Comparison of ENCODE assay signal across 19 cellular contexts in the genomic region with DNA sequence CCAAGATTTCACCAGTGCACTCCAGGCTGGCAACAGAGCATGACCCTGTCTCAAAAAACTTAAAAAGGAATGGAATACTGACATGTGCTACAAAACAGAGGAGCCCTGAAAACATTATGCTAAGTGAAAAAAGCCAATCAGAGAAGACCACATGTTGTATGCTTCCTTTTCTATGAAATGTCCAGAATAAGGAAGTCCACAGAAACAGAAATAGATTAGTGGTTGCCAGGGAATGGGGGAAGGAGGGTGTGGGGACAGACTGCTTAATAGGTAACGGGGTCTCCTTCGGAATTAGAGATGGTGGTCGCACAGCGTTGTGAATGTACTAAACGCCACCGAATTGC. TPM values are rescaled to one million over a fixed set of nuclear protein-coding genes. Genes with fewer than 3 reads are reported as not detected.
DNase-seq lines count a peak whose midpoint lies in the region; ATAC-seq and TF ChIP-seq lines count a peak whose summit lies in the region.
"Had no signal": no experiment of that assay in that cellular context is flagged by ENCODE, and none has a peak within 500 bp of the region (broad histone marks: within the 10 kb centered on the region; RNA-seq: fewer than 3 reads in every experiment).

No MANE protein-coding gene starts in this region.

- H3K4me1 Mint-ChIP-seq in activated naive CD8-positive, alpha-beta T cell treated with anti-CD3 and anti-CD28 coated beads, Interleukin-2, amount 50 U/mL, for 24 hours: peaks cover 12% of the 10 kb centered on the region
- peaks cover 9% of the 10 kb centered on the region for H3K4me1 Mint-ChIP-seq in activated naive CD8-positive, alpha-beta T cell treated with anti-CD3 and anti-CD28 coated beads for 36 hours

- no peaks in the 10 kb centered on the region for H3K27me3 ChIP-seq in upper lobe of right lung
- H3K27me3 ChIP-seq: body of pancreas, MG63, tibial nerve had no signal

- H3K27me3 Mint-ChIP-seq in activated naive CD8-positive, alpha-beta T cell treated with anti-CD3 and anti-CD28 coated beads, Interleukin-2, amount 50 U/mL, for 24 hours: no peaks in the 10 kb centered on the region
- H3K27me3 Mint-ChIP-seq in activated naive CD8-positive, alpha-beta T cell treated with anti-CD3 and anti-CD28 coated beads for 36 hours: no peaks in the 10 kb centered on the region
- H3K27me3 Mint-ChIP-seq: activated naive CD4-positive, alpha-beta T cell treated with anti-CD3 and anti-CD28 coated beads, Interleukin-2, amount 50 U/mL, for 24 hours had no signal

- no peak overlapping the region for H3K4me3 Mint-ChIP-seq in activated naive CD8-positive, alpha-beta T cell treated with anti-CD3 and anti-CD28 coated beads, Interleukin-2, amount 50 U/mL, for 24 hours
- no peak overlapping the region for H3K4me3 Mint-ChIP-seq in activated naive CD8-positive, alpha-beta T cell treated with anti-CD3 and anti-CD28 coated beads for 36 hours

- no peaks in the 10 kb centered on the region for H3K36me3 ChIP-seq in upper lobe of right lung
- H3K36me3 ChIP-seq: MG63, tibial nerve had no signal

- no peak overlapping the region for H3K4me3 ChIP-seq in upper lobe of right lung
- H3K4me3 ChIP-seq: body of pancreas, coronary artery, MG63, tibial nerve had no signal

- no peak for ATAC-seq in activated naive CD8-positive, alpha-beta T cell treated with anti-CD3 and anti-CD28 coated beads, Interleukin-2, amount 50 U/mL, for 24 hours
- ATAC-seq in upper lobe of right lung (peak; percentile 18), HG02610 (IDR thresholded peaks at IDR 0.05; ENCODE audit: unreplicated experiment) (no peak)
- ATAC-seq: activated T-cell treated with anti-CD3 and anti-CD28 coated beads, Interleukin-2, amount 50 U/mL, for 72 hours; body of pancreas had no signal

- peak overlapping the region; percentile 36 for H3K27ac ChIP-seq in upper lobe of right lung
- H3K27ac ChIP-seq: body of pancreas had no signal

- intact Hi-C loops in upper lobe of right lung (cut with DNase I): no loop called here

- H3K27ac Mint-ChIP-seq in activated naive CD8-positive, alpha-beta T cell treated with anti-CD3 and anti-CD28 coated beads, Interleukin-2, amount 50 U/mL, for 24 hours: peak overlapping the region; percentile 8
- H3K27ac Mint-ChIP-seq in activated naive CD8-positive, alpha-beta T cell treated with anti-CD3 and anti-CD28 coated beads for 36 hours: no peak overlapping the region
- H3K27ac Mint-ChIP-seq: activated naive CD4-positive, alpha-beta T cell treated with anti-CD3 and anti-CD28 coated beads, Interleukin-2, amount 50 U/mL, for 24 hours had no signal

- H3K36me3 Mint-ChIP-seq in activated naive CD8-positive, alpha-beta T cell treated with anti-CD3 and anti-CD28 coated beads, Interleukin-2, amount 50 U/mL, for 24 hours (ENCODE audit: low read depth): no peaks in the 10 kb centered on the region
- H3K36me3 Mint-ChIP-seq in activated naive CD8-positive, alpha-beta T cell treated with anti-CD3 and anti-CD28 coated beads for 36 hours: no peaks in the 10 kb centered on the region
- H3K36me3 Mint-ChIP-seq: activated naive CD4-positive, alpha-beta T cell treated with anti-CD3 and anti-CD28 coated beads, Interleukin-2, amount 50 U/mL, for 24 hours had no signal

- no peak for DNase-seq in activated naive CD8-positive, alpha-beta T cell treated with anti-CD3 and anti-CD28 coated beads, Interleukin-2, amount 50 U/mL, for 24 hours
- no peak for DNase-seq in activated naive CD8-positive, alpha-beta T cell treated with anti-CD3 and anti-CD28 coated beads for 36 hours
- DNase-seq in SKM-1 treated with dmso at 0.1 percent for 144 hours (lab: John Stamatoyannopoulos, UW; ENCODE audit: unreplicated experiment) (peak; percentile 95), globus pallidus (ENCODE audit: low spot score) (peak; percentile 26), upper lobe of right lung (no peak), activated T-cell treated with anti-CD3 and anti-CD28 coated beads for 4 hours (no peak)
- no peak for DNase-seq in stimulated activated naive CD4-positive, alpha-beta T cell (lab: John Stamatoyannopoulos, UW)
- DNase-seq: activated T-cell treated with anti-CD3 and anti-CD28 coated beads, Interleukin-2, amount 50 U/mL, for 72 hours; body of pancreas; GOT3; MG63; midbrain; NCI-H524; stimulated activated CD4-positive, alpha-beta T cell treated with anti-CD3 and anti-CD28 coated beads, Interleukin-12 subunit alpha, Interleukin-12 subunit beta, amount 100 ng/mL, for 4 hours had no signal

- no peaks in the 10 kb centered on the region for H3K9me3 ChIP-seq in upper lobe of right lung
- H3K9me3 ChIP-seq: body of pancreas, MG63, tibial nerve had no signal

- peaks cover 27% of the 10 kb centered on the region for H3K4me1 ChIP-seq in upper lobe of right lung

- TF ChIP-seq CTCF in upper lobe of right lung (IDR thresholded peaks at IDR 0.05): no peak

- H3K9me3 Mint-ChIP-seq in activated naive CD8-positive, alpha-beta T cell treated with anti-CD3 and anti-CD28 coated beads, Interleukin-2, amount 50 U/mL, for 24 hours: no peaks in the 10 kb centered on the region
- no peaks in the 10 kb centered on the region for H3K9me3 Mint-ChIP-seq in activated naive CD8-positive, alpha-beta T cell treated with anti-CD3 and anti-CD28 coated beads for 36 hours
- H3K9me3 Mint-ChIP-seq: activated naive CD4-positive, alpha-beta T cell treated with anti-CD3 and anti-CD28 coated beads, Interleukin-2, amount 50 U/mL, for 24 hours; activated T-cell treated with anti-CD3 and anti-CD28 coated beads, Interleukin-2, amount 50 U/mL, for 72 hours had no signal

RNA-seq across cellular contexts. Expression of a gene that starts 30.1 kb away (rescaled TPM):
- 10 to 100 TPM; 13.8 to 14.7 TPM for total RNA-seq in activated naive CD8-positive, alpha-beta T cell treated with anti-CD3 and anti-CD28 coated beads for 36 hours
- total RNA-seq in upper lobe of right lung: 30.9 TPM

RNA-seq across cellular contexts. Expression of a gene that starts 36.5 kb away (rescaled TPM):
- 10 to 100 TPM; 19.4 to 21.0 TPM for total RNA-seq in activated naive CD8-positive, alpha-beta T cell treated with anti-CD3 and anti-CD28 coated beads for 36 hours
- 10.7 TPM for total RNA-seq in upper lobe of right lung

RNA-seq across cellular contexts. Expression of a gene that starts 42.8 kb away (rescaled TPM):
- total RNA-seq in activated naive CD8-positive, alpha-beta T cell treated with anti-CD3 and anti-CD28 coated beads for 36 hours: 10 to 100 TPM; 41.4 to 42.5 TPM
- 46.6 TPM for total RNA-seq in upper lobe of right lung

RNA-seq across cellular contexts. Expression of a gene that starts 58.8 kb away (rescaled TPM):
- total RNA-seq in activated naive CD8-positive, alpha-beta T cell treated with anti-CD3 and anti-CD28 coated beads for 36 hours: 1 to 10 TPM in 1 of 2 experiments, under 1 TPM in 1; 0.37 to 2.5 TPM
- 3.6 TPM for total RNA-seq in upper lobe of right lung
- total RNA-seq: fibroblast of villous mesenchyme, tibial nerve had no signal

Comparison
In these comparisons a context has a peak if more than half of its experiments do, and no peak if none do; other contexts are left out.
1. DNase-seq: peak in SKM-1 treated with dmso at 0.1 percent for 144 hours (single experiment) and globus pallidus (single experiment); none in activated naive CD8-positive, alpha-beta T cell treated with anti-CD3 and anti-CD28 coated beads, Interleukin-2, amount 50 U/mL, for 24 hours (single experiment), activated naive CD8-positive, alpha-beta T cell treated with anti-CD3 and anti-CD28 coated beads for 36 hours (single experiment), upper lobe of right lung (single experiment), activated T-cell treated with anti-CD3 and anti-CD28 coated beads for 4 hours (single experiment) and stimulated activated naive CD4-positive, alpha-beta T cell (0 of 6).